ENCODE assay signal across 39 cellular contexts in the genomic region with DNA sequence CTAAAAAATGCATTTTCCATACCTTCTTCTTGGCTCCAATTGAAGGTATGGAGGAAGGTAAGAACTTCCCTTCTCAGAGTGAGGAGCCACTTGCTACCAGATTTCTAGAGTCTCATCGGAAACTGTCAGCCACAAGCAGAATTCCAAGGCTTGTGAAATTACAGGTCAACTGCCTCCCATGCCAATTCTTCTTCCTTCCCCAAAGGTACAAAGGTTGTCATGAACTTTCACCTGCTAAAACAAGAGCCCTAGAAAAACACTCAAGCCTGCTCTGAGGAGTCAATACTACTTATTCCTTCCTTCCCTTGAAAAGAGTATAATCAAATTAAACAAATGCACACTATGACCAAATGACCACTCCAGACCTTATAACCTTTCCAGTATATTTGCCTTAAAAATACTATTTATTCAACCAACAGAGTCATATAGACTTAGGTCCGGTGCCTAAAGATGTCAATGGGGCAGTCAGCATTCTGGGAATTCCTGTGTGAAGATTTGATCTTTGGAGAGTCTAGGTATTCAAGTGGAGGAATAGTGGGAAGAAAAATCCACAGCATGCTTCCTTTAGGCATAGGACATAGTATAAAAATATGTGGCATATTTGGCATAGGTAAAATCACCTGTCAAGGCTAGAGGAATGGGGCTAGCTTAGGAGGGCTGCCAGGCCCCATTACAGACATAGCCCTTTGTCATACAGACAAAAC.
"Had no signal": no experiment of that assay in that cellular context is flagged by ENCODE, and none has a peak within 500 bp of the region (broad histone marks: within the 10 kb centered on the region; RNA-seq: fewer than 3 reads in every experiment).

No MANE protein-coding gene starts in this region.

- ATAC-seq: activated naive CD4-positive, alpha-beta T cell treated with anti-CD3 and anti-CD28 coated beads, Interleukin-2, amount 50 U/mL, for 72 hours; activated naive CD8-positive, alpha-beta T cell treated with anti-CD3 and anti-CD28 coated beads, Interleukin-2, amount 50 U/mL, for 24 hours; activated T-cell treated with anti-CD3 and anti-CD28 coated beads, Interleukin-2, amount 50 U/mL, for 4 hours; activated T-cell treated with anti-CD3 and anti-CD28 coated beads, Interleukin-2, amount 50 U/mL, for 72 hours; activated T-helper 17 cell treated with anti-CD3 and anti-CD28 coated beads, Interleukin-2, amount 50 U/mL, for 72 hours; body of pancreas had no signal

- FAIRE-seq: astrocyte, bronchial epithelial cell had no signal

- H3K36me3 Mint-ChIP-seq: activated naive CD4-positive, alpha-beta T cell treated with anti-CD3 and anti-CD28 coated beads, Interleukin-2, amount 10 ng/mL, durations not matched to agents 7 days and 5 days; activated naive CD4-positive, alpha-beta T cell treated with anti-CD3 and anti-CD28 coated beads, Interleukin-2, amount 50 U/mL, for 24 hours; activated naive CD4-positive, alpha-beta T cell treated with anti-CD3 and anti-CD28 coated beads, Interleukin-2, amount 50 U/mL, for 72 hours; activated naive CD8-positive, alpha-beta T cell; activated naive CD8-positive, alpha-beta T cell treated with anti-CD3 and anti-CD28 coated beads for 36 hours; activated naive CD8-positive, alpha-beta T cell treated with anti-CD3 and anti-CD28 coated beads, Interleukin-2, amount 10 ng/mL, durations not matched to agents 7 days and 5 days; brain had no signal

- H3K27ac Mint-ChIP-seq: activated naive CD4-positive, alpha-beta T cell treated with anti-CD3 and anti-CD28 coated beads for 36 hours; activated naive CD4-positive, alpha-beta T cell treated with anti-CD3 and anti-CD28 coated beads, Interleukin-2, amount 10 ng/mL, durations not matched to agents 7 days and 5 days; activated naive CD4-positive, alpha-beta T cell treated with anti-CD3 and anti-CD28 coated beads, Interleukin-2, amount 50 U/mL, for 24 hours; activated naive CD4-positive, alpha-beta T cell treated with anti-CD3 and anti-CD28 coated beads, Interleukin-2, amount 50 U/mL, for 72 hours; activated naive CD8-positive, alpha-beta T cell; activated naive CD8-positive, alpha-beta T cell treated with anti-CD3 and anti-CD28 coated beads for 36 hours; activated naive CD8-positive, alpha-beta T cell treated with anti-CD3 and anti-CD28 coated beads, Interleukin-2, amount 10 ng/mL, durations not matched to agents 7 days and 5 days; activated naive CD8-positive, alpha-beta T cell treated with anti-CD3 and anti-CD28 coated beads, Interleukin-2, amount 50 U/mL, for 24 hours; activated T-cell treated with anti-CD3 and anti-CD28 coated beads, Interleukin-2, amount 50 U/mL, for 24 hours; activated T-cell treated with anti-CD3 and anti-CD28 coated beads, Interleukin-2, amount 50 U/mL, for 72 hours; activated T-helper 1 cell treated with anti-CD3 and anti-CD28 coated beads, Interleukin-12 subunit alpha, Interleukin-12 subunit beta, Interleukin-2, Interleukin-4 antibody, amounts not matched to agents 30 ng/mL and 10 ng/mL and 1 ng/mL, durations not matched to agents 14 hours and 24 hours and 36 hours; activated T-helper 17 cell treated with anti-CD3 and anti-CD28 coated beads, Interleukin-2, amount 50 U/mL, for 72 hours; activated T-helper 2 cell treated with anti-CD3 and anti-CD28 coated beads, Interferon-gamma antibody, Interleukin-2, Interleukin-4, amounts not matched to agents 10 μg/mL and 5 μg/mL and 100 μg/mL, durations not matched to agents 14 hours and 24 hours and 36 hours; brain had no signal

- H3K4me3 Mint-ChIP-seq: activated naive CD4-positive, alpha-beta T cell treated with anti-CD3 and anti-CD28 coated beads for 36 hours; activated naive CD4-positive, alpha-beta T cell treated with anti-CD3 and anti-CD28 coated beads, Interleukin-2, amount 10 ng/mL, durations not matched to agents 7 days and 5 days; activated naive CD4-positive, alpha-beta T cell treated with anti-CD3 and anti-CD28 coated beads, Interleukin-2, amount 50 U/mL, for 24 hours; activated naive CD8-positive, alpha-beta T cell; activated naive CD8-positive, alpha-beta T cell treated with anti-CD3 and anti-CD28 coated beads for 36 hours; activated naive CD8-positive, alpha-beta T cell treated with anti-CD3 and anti-CD28 coated beads, Interleukin-2, amount 10 ng/mL, durations not matched to agents 7 days and 5 days; activated naive CD8-positive, alpha-beta T cell treated with anti-CD3 and anti-CD28 coated beads, Interleukin-2, amount 50 U/mL, for 24 hours; activated T-cell treated with anti-CD3 and anti-CD28 coated beads, Interleukin-2, amount 50 U/mL, for 24 hours; activated T-cell treated with anti-CD3 and anti-CD28 coated beads, Interleukin-2, amount 50 U/mL, for 4 hours; activated T-cell treated with anti-CD3 and anti-CD28 coated beads, Interleukin-2, amount 50 U/mL, for 72 hours; activated T-helper 1 cell treated with anti-CD3 and anti-CD28 coated beads, Interleukin-12 subunit alpha, Interleukin-12 subunit beta, Interleukin-2, Interleukin-4 antibody, amounts not matched to agents 30 ng/mL and 10 ng/mL and 1 ng/mL, durations not matched to agents 14 hours and 24 hours and 36 hours; activated T-helper 17 cell treated with anti-CD3 and anti-CD28 coated beads, Interleukin-2, amount 50 U/mL, for 72 hours; brain; central memory CD8-positive, alpha-beta T cell had no signal

- H3K27me3 Mint-ChIP-seq: activated naive CD4-positive, alpha-beta T cell treated with anti-CD3 and anti-CD28 coated beads, Interleukin-2, amount 10 ng/mL, durations not matched to agents 7 days and 5 days; activated naive CD4-positive, alpha-beta T cell treated with anti-CD3 and anti-CD28 coated beads, Interleukin-2, amount 50 U/mL, for 24 hours; activated naive CD8-positive, alpha-beta T cell; activated naive CD8-positive, alpha-beta T cell treated with anti-CD3 and anti-CD28 coated beads for 36 hours; activated naive CD8-positive, alpha-beta T cell treated with anti-CD3 and anti-CD28 coated beads, Interleukin-2, amount 10 ng/mL, durations not matched to agents 7 days and 5 days; activated naive CD8-positive, alpha-beta T cell treated with anti-CD3 and anti-CD28 coated beads, Interleukin-2, amount 50 U/mL, for 24 hours; activated T-cell treated with anti-CD3 and anti-CD28 coated beads, Interleukin-2, amount 50 U/mL, for 24 hours; activated T-helper 17 cell treated with anti-CD3 and anti-CD28 coated beads, Interleukin-2, amount 50 U/mL, for 72 hours; brain; central memory CD8-positive, alpha-beta T cell had no signal

- H3K4me1 ChIP-seq: adrenal gland, ascending aorta, body of pancreas, breast epithelium had no signal

- H3K9me3 ChIP-seq: adrenal gland, ascending aorta, body of pancreas, breast epithelium had no signal

- H3K27me3 ChIP-seq: adrenal gland, ascending aorta, body of pancreas, brain microvascular endothelial cell, breast epithelium, cardiac muscle cell had no signal

- H3K36me3 ChIP-seq: adrenal gland, ascending aorta, brain microvascular endothelial cell, breast epithelium, cardiac muscle cell had no signal

- H3K9me3 Mint-ChIP-seq: activated naive CD8-positive, alpha-beta T cell treated with anti-CD3 and anti-CD28 coated beads for 36 hours; activated naive CD8-positive, alpha-beta T cell treated with anti-CD3 and anti-CD28 coated beads, Interleukin-2, amount 10 ng/mL, durations not matched to agents 7 days and 5 days; activated naive CD8-positive, alpha-beta T cell treated with anti-CD3 and anti-CD28 coated beads, Interleukin-2, amount 50 U/mL, for 24 hours; activated T-cell treated with anti-CD3 and anti-CD28 coated beads, Interleukin-2, amount 50 U/mL, for 24 hours; activated T-helper 1 cell treated with anti-CD3 and anti-CD28 coated beads, Interleukin-12 subunit alpha, Interleukin-12 subunit beta, Interleukin-2, Interleukin-4 antibody, amounts not matched to agents 30 ng/mL and 10 ng/mL and 1 ng/mL, durations not matched to agents 14 hours and 24 hours and 36 hours; brain had no signal

- DNase-seq: activated effector memory CD4-positive, alpha-beta T cell treated with anti-CD3 and anti-CD28 coated beads, Interleukin-2, amount 50 U/mL, for 16 hours; activated effector memory CD4-positive, alpha-beta T cell treated with Interleukin-2 at 50 U/mL for 16 hours; activated gamma-delta T cell; activated naive CD4-positive, alpha-beta T cell treated with anti-CD3 and anti-CD28 coated beads for 36 hours; activated naive CD4-positive, alpha-beta T cell treated with anti-CD3 and anti-CD28 coated beads, Interleukin-2, amount 10 ng/mL, durations not matched to agents 7 days and 5 days; activated naive CD4-positive, alpha-beta T cell treated with anti-CD3 and anti-CD28 coated beads, Interleukin-2, amount 50 U/mL, for 16 hours; activated naive CD4-positive, alpha-beta T cell treated with Interleukin-2 at 50 U/mL for 16 hours; activated naive CD8-positive, alpha-beta T cell treated with anti-CD3 and anti-CD28 coated beads for 36 hours; activated naive CD8-positive, alpha-beta T cell treated with anti-CD3 and anti-CD28 coated beads, Interleukin-2, amount 10 ng/mL, durations not matched to agents 7 days and 5 days; activated naive CD8-positive, alpha-beta T cell treated with anti-CD3 and anti-CD28 coated beads, Interleukin-2, amount 50 U/mL, for 24 hours; activated T-cell treated with anti-CD3 and anti-CD28 coated beads for 4 hours; activated T-cell treated with anti-CD3 and anti-CD28 coated beads, Interleukin-2, amount 50 U/mL, for 1 hour; activated T-cell treated with anti-CD3 and anti-CD28 coated beads, Interleukin-2, amount 50 U/mL, for 24 hours; activated T-cell treated with anti-CD3 and anti-CD28 coated beads, Interleukin-2, amount 50 U/mL, for 4 hours; activated T-cell treated with anti-CD3 and anti-CD28 coated beads, Interleukin-2, amount 50 U/mL, for 48 hours; activated T-cell treated with anti-CD3 and anti-CD28 coated beads, Interleukin-2, amount 50 U/mL, for 72 hours; adrenal gland; amniotic stem cell; amygdala; anterior cingulate cortex; aorta; body of pancreas; brain microvascular endothelial cell; caudate nucleus; central memory CD4-positive, alpha-beta T cell; cerebellar nuclear complex had no signal

- H3K4me1 Mint-ChIP-seq: activated naive CD4-positive, alpha-beta T cell treated with anti-CD3 and anti-CD28 coated beads, Interleukin-2, amount 10 ng/mL, durations not matched to agents 7 days and 5 days; activated naive CD4-positive, alpha-beta T cell treated with anti-CD3 and anti-CD28 coated beads, Interleukin-2, amount 50 U/mL, for 24 hours; activated naive CD8-positive, alpha-beta T cell treated with anti-CD3 and anti-CD28 coated beads for 36 hours; activated naive CD8-positive, alpha-beta T cell treated with anti-CD3 and anti-CD28 coated beads, Interleukin-2, amount 10 ng/mL, durations not matched to agents 7 days and 5 days; activated naive CD8-positive, alpha-beta T cell treated with anti-CD3 and anti-CD28 coated beads, Interleukin-2, amount 50 U/mL, for 24 hours; activated T-helper 17 cell treated with anti-CD3 and anti-CD28 coated beads, Interleukin-2, amount 50 U/mL, for 72 hours; brain; central memory CD8-positive, alpha-beta T cell had no signal

- H3K27ac ChIP-seq: adrenal gland, ascending aorta, body of pancreas, brain microvascular endothelial cell, breast epithelium, cardiac muscle cell had no signal

- H3K4me3 ChIP-seq: adrenal gland, ascending aorta, body of pancreas, breast epithelium, cardiac muscle cell had no signal
